In the genomic region with DNA sequence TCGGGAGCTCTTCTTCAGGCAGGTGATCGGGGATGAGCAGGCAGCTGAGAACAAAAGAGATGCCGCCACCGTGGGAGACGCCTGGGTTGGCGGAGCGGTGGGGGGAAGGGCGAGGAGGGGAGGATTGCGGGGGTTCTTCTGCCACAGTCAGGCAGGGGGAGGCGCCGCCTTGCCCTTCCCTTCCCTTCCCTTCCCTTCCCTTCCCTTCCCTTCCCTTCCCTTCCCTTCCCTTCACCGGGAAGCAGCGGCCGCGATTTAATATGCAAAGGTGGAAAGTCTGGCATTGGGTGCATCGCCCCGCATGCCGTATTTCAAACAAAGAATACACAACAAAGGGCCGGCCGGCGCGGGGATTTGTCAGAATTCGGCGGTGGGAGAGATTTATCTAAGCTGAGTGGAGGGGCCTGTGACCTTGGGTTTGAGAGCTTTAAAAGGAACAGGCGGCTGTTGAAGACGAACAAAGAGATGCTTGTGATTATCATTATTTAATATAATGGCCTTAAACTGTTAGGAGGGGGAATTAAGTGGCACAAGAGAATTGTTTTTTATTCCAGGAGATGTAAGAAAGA, we compare ENCODE assay signal across 13 cellular contexts.
DNase-seq lines count a peak whose midpoint lies in the region; ATAC-seq, FAIRE-seq and TF ChIP-seq lines count a peak whose summit lies in the region.
"Had no signal": no experiment of that assay in that cellular context is flagged by ENCODE, and none has a peak within 500 bp of the region (broad histone marks: within the 10 kb centered on the region; RNA-seq: fewer than 3 reads in every experiment).

No MANE protein-coding gene starts in this region.

- H3K27ac ChIP-seq in HepG2 (ENCODE audit: extremely low read length, insufficient read depth, low read length), result no peak overlapping the region
- H3K27ac ChIP-seq: neutrophil, PC-9 had no signal

- intact Hi-C loops in HepG2 (cut with micrococcal nuclease; ENCODE audit: unreplicated experiment), result no loop called here
- intact Hi-C loops in activated T-helper 2 cell treated with anti-CD3 and anti-CD28 coated beads, Interferon-gamma antibody, Interleukin-2, Interleukin-4, amounts not matched to agents 10 μg/mL and 5 μg/mL and 100 μg/mL, durations not matched to agents 14 hours and 24 hours and 36 hours (cut with micrococcal nuclease), result no loop called here

- H3K9me3 Mint-ChIP-seq in stimulated activated naive CD8-positive, alpha-beta T cell treated with anti-CD3 and anti-CD28 coated beads, Interleukin-15, amount 100 ng/mL, for 72 hours, result peaks cover 0 to 6% of the 10 kb centered on the region in 2 donors
- no peaks in the 10 kb centered on the region for H3K9me3 Mint-ChIP-seq in activated naive CD8-positive, alpha-beta T cell treated with anti-CD3 and anti-CD28 coated beads for 36 hours
- peaks cover 6% of the 10 kb centered on the region for H3K9me3 Mint-ChIP-seq in activated T-helper 2 cell treated with anti-CD3 and anti-CD28 coated beads, Interferon-gamma antibody, Interleukin-2, Interleukin-4, amounts not matched to agents 10 μg/mL and 5 μg/mL and 100 μg/mL, durations not matched to agents 14 hours and 24 hours and 36 hours

- no peaks in the 10 kb centered on the region for H3K4me1 ChIP-seq in HepG2 (ENCODE audit: insufficient read depth, low read length)

- DNase-seq in stimulated activated naive CD8-positive, alpha-beta T cell treated with anti-CD3 and anti-CD28 coated beads, Interleukin-15, amount 100 ng/mL, for 72 hours, result no peak
- no peak for DNase-seq in stimulated activated naive CD8-positive, alpha-beta T cell treated with anti-CD3 and anti-CD28 coated beads, Interleukin-15, Interleukin-2, amounts not matched to agents 100 U/mL and 50 U/mL, for 24 hours
- DNase-seq in activated naive CD8-positive, alpha-beta T cell treated with anti-CD3 and anti-CD28 coated beads for 36 hours, result no peak
- DNase-seq in HepG2 (ENCODE audit: low spot score) (no peak), SKM-1 (lab: John Stamatoyannopoulos, UW; ENCODE audit: unreplicated experiment) (no peak), NCI-H2107 treated with DMSO at 0.1 percent for 48 hours (lab: John Stamatoyannopoulos, UW; ENCODE audit: unreplicated experiment) (no peak)
- no peak for DNase-seq in activated T-helper 2 cell treated with anti-CD3 and anti-CD28 coated beads, Interferon-gamma antibody, Interleukin-2, Interleukin-4, amounts not matched to agents 10 μg/mL and 5 μg/mL and 100 μg/mL, durations not matched to agents 14 hours and 24 hours and 36 hours (ENCODE audit: low spot score)
- DNase-seq: kidney glomerular epithelial cell, NCI-H2029, PC-9 had no signal

- no peaks in the 10 kb centered on the region for H3K79me2 ChIP-seq in HepG2 (ENCODE audit: insufficient read depth, low read length)

- POLR2A ChIA-PET in HepG2 (lab: Yijun Ruan, JAX), result no interaction called here

- no peaks in the 10 kb centered on the region for H3K9me3 ChIP-seq in HepG2 (ENCODE audit: low read length)
- H3K9me3 ChIP-seq: neutrophil had no signal

- no peak for TF ChIP-seq RAD21 in HepG2 (CRISPR knock-in tag; IDR thresholded peaks at IDR 0.05)

- no peak for FAIRE-seq in HepG2 (lab: Jason Lieb, UNC)
- FAIRE-seq: bronchial epithelial cell had no signal

- H3K4me3 ChIP-seq in HepG2 (replicated peaks in 1 of 3; ENCODE audit: insufficient read depth in 1 of 3, low read depth in 2 of 3, low read length in 3 of 3), result no peak overlapping the region
- H3K4me3 ChIP-seq: PC-9 had no signal

- peak overlapping the region; percentile 34 to 37 for H3K4me3 Mint-ChIP-seq in stimulated activated naive CD8-positive, alpha-beta T cell treated with anti-CD3 and anti-CD28 coated beads, Interleukin-15, amount 100 ng/mL, for 72 hours
- peak overlapping the region; percentile 47 for H3K4me3 Mint-ChIP-seq in activated naive CD8-positive, alpha-beta T cell treated with anti-CD3 and anti-CD28 coated beads for 36 hours
- H3K4me3 Mint-ChIP-seq in activated T-helper 2 cell treated with anti-CD3 and anti-CD28 coated beads, Interferon-gamma antibody, Interleukin-2, Interleukin-4, amounts not matched to agents 10 μg/mL and 5 μg/mL and 100 μg/mL, durations not matched to agents 14 hours and 24 hours and 36 hours (ENCODE audit: low read depth), result no peak overlapping the region

- no peaks in the 10 kb centered on the region for H3K36me3 Mint-ChIP-seq in activated naive CD8-positive, alpha-beta T cell treated with anti-CD3 and anti-CD28 coated beads for 36 hours
- no peaks in the 10 kb centered on the region for H3K36me3 Mint-ChIP-seq in activated T-helper 2 cell treated with anti-CD3 and anti-CD28 coated beads, Interferon-gamma antibody, Interleukin-2, Interleukin-4, amounts not matched to agents 10 μg/mL and 5 μg/mL and 100 μg/mL, durations not matched to agents 14 hours and 24 hours and 36 hours (ENCODE audit: low read depth)

- no peaks in the 10 kb centered on the region for H4K20me1 ChIP-seq in HepG2 (ENCODE audit: insufficient read depth, low read length)

- TF ChIP-seq POLR2A in HepG2 (IDR thresholded peaks at IDR 0.05; ENCODE audit: insufficient read depth in 1 of 2, low read depth in 2 of 2, low read length in 2 of 2), result no peak

- peaks cover 38% of the 10 kb centered on the region for H3K27me3 Mint-ChIP-seq in stimulated activated naive CD8-positive, alpha-beta T cell treated with anti-CD3 and anti-CD28 coated beads, Interleukin-15, amount 100 ng/mL, for 72 hours
- H3K27me3 Mint-ChIP-seq in activated naive CD8-positive, alpha-beta T cell treated with anti-CD3 and anti-CD28 coated beads for 36 hours, result peaks cover 10% of the 10 kb centered on the region
- peaks cover 21% of the 10 kb centered on the region for H3K27me3 Mint-ChIP-seq in activated T-helper 2 cell treated with anti-CD3 and anti-CD28 coated beads, Interferon-gamma antibody, Interleukin-2, Interleukin-4, amounts not matched to agents 10 μg/mL and 5 μg/mL and 100 μg/mL, durations not matched to agents 14 hours and 24 hours and 36 hours (ENCODE audit: low read depth)

- ATAC-seq in stimulated activated naive CD8-positive, alpha-beta T cell treated with anti-CD3 and anti-CD28 coated beads, Interleukin-15, amount 100 ng/mL, for 72 hours, result no peak
- no peak for ATAC-seq in stimulated activated naive CD8-positive, alpha-beta T cell treated with anti-CD3 and anti-CD28 coated beads, Interleukin-15, Interleukin-2, amounts not matched to agents 100 U/mL and 50 U/mL, for 24 hours
- ATAC-seq in HepG2, result no peak
- ATAC-seq in HG02840 (IDR thresholded peaks at IDR 0.05; ENCODE audit: low FRiP score, unreplicated experiment), result no peak

- H3K9ac ChIP-seq in HepG2 (ENCODE audit: insufficient read depth, low read depth, low read length), result no peak overlapping the region

- H3K4me2 ChIP-seq in HepG2 (ENCODE audit: low read depth, low read length), result no peak overlapping the region
- H3K4me2 ChIP-seq: PC-9 had no signal

- H2AFZ ChIP-seq in HepG2 (ENCODE audit: low read length), result no peak overlapping the region
- H2AFZ ChIP-seq: PC-9 had no signal

- H3K36me3 ChIP-seq in HepG2 (replicated peaks in 1 of 2; ENCODE audit: control insufficient read depth in 1 of 2, insufficient read depth in 2 of 2, low read length in 2 of 2), result no peaks in the 10 kb centered on the region
- H3K36me3 ChIP-seq: neutrophil had no signal

- peak overlapping the region; percentile 57 to 76 for H3K27ac Mint-ChIP-seq in stimulated activated naive CD8-positive, alpha-beta T cell treated with anti-CD3 and anti-CD28 coated beads, Interleukin-15, amount 100 ng/mL, for 72 hours
- no peak overlapping the region for H3K27ac Mint-ChIP-seq in activated naive CD8-positive, alpha-beta T cell treated with anti-CD3 and anti-CD28 coated beads for 36 hours
- H3K27ac Mint-ChIP-seq in activated T-helper 2 cell treated with anti-CD3 and anti-CD28 coated beads, Interferon-gamma antibody, Interleukin-2, Interleukin-4, amounts not matched to agents 10 μg/mL and 5 μg/mL and 100 μg/mL, durations not matched to agents 14 hours and 24 hours and 36 hours, result no peak overlapping the region

- H3K27me3 ChIP-seq in HepG2 (ENCODE audit: control insufficient read depth in 1 of 2, insufficient read depth in 2 of 2, low read length in 2 of 2), result peaks cover 33 to 98% of the 10 kb centered on the region in 2 experiments

- peaks cover 44% of the 10 kb centered on the region for H3K4me1 Mint-ChIP-seq in stimulated activated naive CD8-positive, alpha-beta T cell treated with anti-CD3 and anti-CD28 coated beads, Interleukin-15, amount 100 ng/mL, for 72 hours
- peaks cover 21% of the 10 kb centered on the region for H3K4me1 Mint-ChIP-seq in activated naive CD8-positive, alpha-beta T cell treated with anti-CD3 and anti-CD28 coated beads for 36 hours
- peaks cover 16% of the 10 kb centered on the region for H3K4me1 Mint-ChIP-seq in activated T-helper 2 cell treated with anti-CD3 and anti-CD28 coated beads, Interferon-gamma antibody, Interleukin-2, Interleukin-4, amounts not matched to agents 10 μg/mL and 5 μg/mL and 100 μg/mL, durations not matched to agents 14 hours and 24 hours and 36 hours (ENCODE audit: low read depth)

- in situ Hi-C loops in HepG2 (cut with HindIII; ENCODE audit: extremely low pct_ligation_motif_present, low pct_unique_long_range_greater_than_20kb), result no loop called here

- TF ChIP-seq CTCF in HepG2 (CRISPR knock-in tag; IDR thresholded peaks at IDR 0.05), result no peak

- TF ChIP-seq EP300 in HepG2 (IDR thresholded peaks at IDR 0.05; ENCODE audit: low read depth in 2 of 2, low read length in 2 of 2), result no peak
- TF ChIP-seq EP300 in HepG2 (CRISPR knock-in tag; IDR thresholded peaks at IDR 0.05; ENCODE audit: borderline replicate concordance), result no peak

- no TSS peak for BruUV-seq in HepG2 (replicated peaks; lab: Mats Ljungman, UMichigan)

- CTCF ChIA-PET in HepG2 (lab: Yijun Ruan, JAX; ENCODE audit: low intra/inter-chr PET ratio, low total read pairs), result no interaction called here

- 26% methylated on average over 26 of the region's 26 CpGs for WGBS in HepG2 (ENCODE audit: low lambda C conversion rate)

TF ChIP-seq in HepG2, 621 proteins besides CTCF, POLR2A, EP300 and RAD21:
- TF ChIP-seq SIN3A (IDR thresholded peaks at IDR 0.05; ENCODE audit: borderline replicate concordance, low read depth, low read length) (no peak), PCBP1 (IDR thresholded peaks at IDR 0.05; ENCODE audit: borderline replicate concordance, low read depth, low read length) (peak; percentile 80; the same call in 1 of the 2 replicates), HNRNPK (IDR thresholded peaks at IDR 0.05; ENCODE audit: low read depth, low read length, poor library complexity, severe bottlenecking) (peak; percentile 93)

Comparison
In these comparisons a context has a peak if more than half of its experiments do, and no peak if none do; other contexts are left out.
1. H3K27ac Mint-ChIP-seq: peak in stimulated activated naive CD8-positive, alpha-beta T cell treated with anti-CD3 and anti-CD28 coated beads, Interleukin-15, amount 100 ng/mL, for 72 hours (2 of 2); none in activated naive CD8-positive, alpha-beta T cell treated with anti-CD3 and anti-CD28 coated beads for 36 hours (single experiment) and activated T-helper 2 cell treated with anti-CD3 and anti-CD28 coated beads, Interferon-gamma antibody, Interleukin-2, Interleukin-4, amounts not matched to agents 10 μg/mL and 5 μg/mL and 100 μg/mL, durations not matched to agents 14 hours and 24 hours and 36 hours (single experiment).